Comparison of ENCODE assay signal across 8 cellular contexts in the genomic region with DNA sequence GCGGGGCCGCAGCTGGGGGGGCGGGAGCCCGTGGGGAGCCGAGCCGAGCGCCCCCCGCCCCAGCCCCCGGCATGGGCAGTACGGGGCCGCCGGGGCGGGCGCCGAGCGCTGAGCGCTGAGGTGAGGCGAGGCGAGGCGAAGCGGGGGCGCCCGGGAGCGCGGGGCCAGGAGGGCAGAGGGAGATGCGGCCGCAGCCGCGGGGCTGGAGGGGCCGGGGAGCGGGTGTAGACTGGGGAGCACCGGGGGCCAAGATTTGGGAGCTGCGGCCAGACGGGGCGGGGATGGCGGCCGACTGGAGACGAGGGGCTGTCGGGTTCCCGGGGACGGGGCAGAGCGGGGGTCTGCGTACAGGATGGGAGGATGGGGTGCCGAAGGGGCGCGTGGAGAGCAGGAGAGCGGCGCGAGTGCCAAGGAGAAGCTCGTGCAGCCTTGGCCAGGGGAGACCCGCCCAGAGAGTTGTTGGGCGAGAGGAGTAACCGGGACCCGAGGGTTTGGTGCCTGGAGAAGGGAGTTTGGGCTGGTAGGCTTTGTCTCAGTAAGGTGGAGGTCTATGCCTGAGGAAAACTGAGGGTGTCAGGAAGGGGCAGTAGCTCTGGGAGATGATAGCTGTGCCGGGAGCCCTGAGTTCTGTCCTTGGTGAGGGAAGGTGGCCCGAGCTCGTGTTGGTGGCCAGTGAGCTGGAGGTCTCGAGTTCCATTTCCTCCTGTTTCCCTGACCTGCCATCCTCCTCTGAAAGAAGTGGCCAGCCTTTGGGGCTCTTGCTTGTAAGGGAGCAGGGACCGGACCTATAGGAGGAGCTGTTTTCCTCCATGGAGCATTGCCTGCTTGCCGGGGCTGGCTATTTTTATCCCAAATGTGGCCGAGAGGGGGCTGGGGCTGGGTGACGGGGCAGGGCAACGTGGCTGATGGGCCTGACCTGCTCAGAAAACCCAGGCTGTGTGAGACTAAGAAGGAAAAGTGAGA. TPM values are rescaled to one million over a fixed set of nuclear protein-coding genes. Genes with fewer than 3 reads are reported as not detected.
DNase-seq lines count a peak whose midpoint lies in the region; ATAC-seq and TF ChIP-seq lines count a peak whose summit lies in the region.

No MANE protein-coding gene starts in this region.

- H3K4me3 Mint-ChIP-seq in IgD-negative memory B cell: peak overlapping the region; percentile 88 to 97 (median 94)

- peaks cover 23 to 58% of the 10 kb centered on the region in 2 donors for H3K4me1 ChIP-seq in left lung

- TF ChIP-seq CTCF in left lung (IDR thresholded peaks at IDR 0.05): peak; percentile 27 to 46

- peaks cover 0 to 2% of the 10 kb centered on the region in 2 donors for H3K36me3 ChIP-seq in left lung

- H3K27ac ChIP-seq in left lung: peak overlapping the region; percentile 77 to 92

- peaks cover 2% of the 10 kb centered on the region for H3K36me3 Mint-ChIP-seq in IgD-negative memory B cell

- peak; percentile 22 to 71 for DNase-seq in NCI-H524 (lab: John Stamatoyannopoulos, UW)
- no peak for DNase-seq in NCI-H524 treated with DMSO at 0.1 percent for 48 hours (lab: John Stamatoyannopoulos, UW)
- DNase-seq in T1000 (lab: John Stamatoyannopoulos, UW): peak; percentile 49
- peak; percentile 89 for DNase-seq in ecto neural progenitor cell (ENCODE audit: low spot score)
- peak; percentile 69 to 84 for DNase-seq in left lung
- peak; percentile 60 to 68 for DNase-seq in stimulated activated CD4-positive, alpha-beta T cell treated with anti-CD3 and anti-CD28 coated beads, Interleukin-2, amount 100 ng/mL, for 24 hours

- ATAC-seq in left lung: peak; percentile 45
- ATAC-seq in HG03196 (IDR thresholded peaks at IDR 0.05; ENCODE audit: unreplicated experiment): no peak

- H3K4me3 ChIP-seq in left lung: peak overlapping the region; percentile 61

- H3K9me3 ChIP-seq in left lung: no peaks in the 10 kb centered on the region

- H3K4me1 Mint-ChIP-seq in IgD-negative memory B cell: peaks cover 17 to 34% (median 34%) of the 10 kb centered on the region in 3 donors

- intact Hi-C loops in left lung (cut with DNase I): no loop called here

- peaks cover 3% of the 10 kb centered on the region for H3K27me3 Mint-ChIP-seq in IgD-negative memory B cell

- peak overlapping the region; percentile 83 to 97 (median 88) for H3K27ac Mint-ChIP-seq in IgD-negative memory B cell

- H3K27me3 ChIP-seq in left lung: peaks cover 0 to 72% of the 10 kb centered on the region in 2 donors

- no peaks in the 10 kb centered on the region for H3K9me3 Mint-ChIP-seq in IgD-negative memory B cell

RNA-seq across cellular contexts. Expression of gene ATP8B2, which starts 0.5 kb away (rescaled TPM):
- 20.7 TPM for polyA plus RNA-seq in IgD-negative memory B cell
- total RNA-seq in left lung: 10 to 100 TPM; 35.2 to 36.6 TPM

RNA-seq across cellular contexts. Expression of gene AQP10, which starts 5.0 kb away (rescaled TPM):
- polyA plus RNA-seq in IgD-negative memory B cell: not detected
- total RNA-seq in left lung: under 1 TPM; 0.20 to 0.34 TPM

RNA-seq across cellular contexts. Expression of gene HAX1, which starts 53.4 kb away (rescaled TPM):
- 119 TPM for polyA plus RNA-seq in IgD-negative memory B cell
- total RNA-seq in left lung: 10 to 100 TPM; 71.6 to 82.6 TPM
